ENCODE assay signal across 9 cellular contexts in the genomic region with DNA sequence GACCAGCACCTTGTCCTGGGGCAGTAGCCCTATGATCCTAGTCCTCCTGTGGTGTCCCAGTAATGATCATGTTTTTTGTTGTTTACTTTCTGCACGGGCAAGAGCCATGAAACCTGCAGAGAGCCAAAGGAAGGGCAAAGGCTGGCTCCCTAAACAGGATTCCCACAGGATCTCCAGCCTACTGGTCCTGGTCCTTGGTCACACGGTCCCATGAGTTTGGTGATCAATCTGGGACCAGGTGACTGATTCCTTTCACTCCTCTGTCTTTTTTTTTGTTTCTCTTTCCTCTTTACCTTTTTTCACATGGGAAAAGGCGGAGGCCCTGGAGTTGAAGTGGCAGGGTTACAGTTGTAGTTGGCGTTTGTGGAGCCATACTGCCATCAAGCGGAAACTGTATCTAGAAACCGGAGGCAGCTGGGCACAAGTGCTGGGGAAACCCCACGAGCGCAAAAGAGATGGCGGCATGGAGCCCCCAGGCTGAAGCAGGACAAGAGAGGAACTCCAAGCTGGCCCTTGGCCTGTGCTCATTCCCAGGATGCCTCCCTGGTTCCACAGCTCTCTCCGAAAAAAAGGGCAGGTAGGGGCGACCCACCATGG. TPM values are rescaled to one million over a fixed set of nuclear protein-coding genes. Genes with fewer than 3 reads are reported as not detected.
DNase-seq lines count a peak whose midpoint lies in the region; ATAC-seq and TF ChIP-seq lines count a peak whose summit lies in the region.
"Had no signal": no experiment of that assay in that cellular context is flagged by ENCODE, and none has a peak within 500 bp of the region (broad histone marks: within the 10 kb centered on the region; RNA-seq: fewer than 3 reads in every experiment).

No MANE protein-coding gene starts in this region.

- intact Hi-C loops in IMR-90 (cut with micrococcal nuclease): no loop called here

- H3K9me3 Mint-ChIP-seq in naive thymus-derived CD8-positive, alpha-beta T cell: no peaks in the 10 kb centered on the region
- no peaks in the 10 kb centered on the region for H3K9me3 Mint-ChIP-seq in type B pancreatic cell

- H3K4ac ChIP-seq in IMR-90 (ENCODE audit: low read depth, low read length): no peak overlapping the region

- peak overlapping the region; percentile 17; the same call in 1 of the 2 replicates for H4K5ac ChIP-seq in IMR-90 (ENCODE audit: low read depth, low read length)

- 0 out of 2 replicates have a peak, but pooled peaks cover 3% of the 10 kb centered on the region for H3K9me1 ChIP-seq in IMR-90 (ENCODE audit: insufficient read depth, low read length)

- DNase-seq in IMR-90 (peak; percentile 75), astrocyte of the hippocampus (ENCODE audit: low read depth, low spot score) (peak; percentile 87), NCI-H2196 (lab: John Stamatoyannopoulos, UW; ENCODE audit: unreplicated experiment) (no peak), SHP77 (lab: John Stamatoyannopoulos, UW) (no peak), OCI-M1 (lab: John Stamatoyannopoulos, UW) (no peak), type B pancreatic cell (ENCODE audit: extremely low spot score, unreplicated experiment) (no peak)
- DNase-seq in naive thymus-derived CD8-positive, alpha-beta T cell: peak in 3 of 10 donors; percentile 83 to 89 (median 88)

- peak overlapping the region; percentile 66 for H2AK9ac ChIP-seq in IMR-90 (replicated peaks; ENCODE audit: low read depth, low read length, poor library complexity)

- no peak overlapping the region for H3K23ac ChIP-seq in IMR-90 (ENCODE audit: low read depth, low read length)

- H3K9me3 ChIP-seq in IMR-90 (ENCODE audit: control insufficient read depth, insufficient read depth, low read length): no peaks in the 10 kb centered on the region
- H3K9me3 ChIP-seq: suprapubic skin had no signal

- dilution Hi-C loops in IMR-90 (cut with HindIII; ENCODE audit: low sequenced_read_pairs, unreplicated experiment): no loop called here

- peak overlapping the region in 4 of 10 donors; percentile 93 to 95 (median 94) for H3K4me3 Mint-ChIP-seq in naive thymus-derived CD8-positive, alpha-beta T cell
- no peak overlapping the region for H3K4me3 Mint-ChIP-seq in type B pancreatic cell

- H2BK120ac ChIP-seq in IMR-90 (ENCODE audit: low read depth, low read length): peak overlapping the region; percentile 69; the same call in 1 of the 2 replicates

- peak; percentile 63 for TF ChIP-seq CTCF in IMR-90 (conservative IDR thresholded peaks at IDR 0.05; ENCODE audit: low read depth, low read length)
- no peak for TF ChIP-seq CTCF in type B pancreatic cell (conservative IDR thresholded peaks at IDR 0.05)

- H3K56ac ChIP-seq in IMR-90 (ENCODE audit: extremely low read depth, insufficient read depth, low read length): no peak overlapping the region

- peaks cover 33 to 52% (median 46%) of the 10 kb centered on the region in 4 donors for H3K4me1 Mint-ChIP-seq in naive thymus-derived CD8-positive, alpha-beta T cell
- no peaks in the 10 kb centered on the region for H3K4me1 Mint-ChIP-seq in type B pancreatic cell (ENCODE audit: unreplicated experiment)

- H3K27me3 Mint-ChIP-seq in naive thymus-derived CD8-positive, alpha-beta T cell: no peaks in the 10 kb centered on the region
- no peaks in the 10 kb centered on the region for H3K27me3 Mint-ChIP-seq in type B pancreatic cell

- WGBS in IMR-90 (ENCODE audit: extremely low coverage in 2 of 2, insufficient read length in 1 of 2), 2 experiments: 44% methylated on average over 4 of the region's 11 CpGs; no CpG with 5 or more reads in 1 of the 2 experiments

- peaks cover 0 to 12% (median 0%) of the 10 kb centered on the region in 3 donors for H3K36me3 Mint-ChIP-seq in naive thymus-derived CD8-positive, alpha-beta T cell
- peaks cover 13% of the 10 kb centered on the region for H3K36me3 Mint-ChIP-seq in type B pancreatic cell

- H3K36me3 ChIP-seq in IMR-90 (ENCODE audit: control insufficient read depth, insufficient read depth, low read length): no peaks in the 10 kb centered on the region
- H3K36me3 ChIP-seq: suprapubic skin had no signal

- peak overlapping the region; percentile 87 for H2AFZ ChIP-seq in IMR-90 (replicated peaks; ENCODE audit: low read length, poor library complexity)

- POLR2A ChIA-PET in IMR-90 (lab: Charles Lee; ENCODE audit: unreplicated experiment): no interaction called here
- POLR2A ChIA-PET in naive thymus-derived CD8-positive, alpha-beta T cell (lab: Charles Lee): no interaction called here

- no peak overlapping the region for H4K8ac ChIP-seq in IMR-90 (ENCODE audit: low read depth in 2 of 2, low read length in 2 of 2)

- H2BK5ac ChIP-seq in IMR-90 (ENCODE audit: low read depth, low read length, poor library complexity, severe bottlenecking): peak overlapping the region; percentile 44

- no peak overlapping the region for H3K14ac ChIP-seq in IMR-90 (replicated peaks; ENCODE audit: low read depth, low read length)

- no peak overlapping the region for H2AK5ac ChIP-seq in IMR-90 (ENCODE audit: low read depth, low read length)

- peaks cover 3% of the 10 kb centered on the region; the same call in 1 of the 2 replicates for H3K4me1 ChIP-seq in IMR-90 (ENCODE audit: control insufficient read depth, insufficient read depth, low read length)

- peak overlapping the region; percentile 12; the same call in 1 of the 2 replicates for H3K9ac ChIP-seq in IMR-90 (ENCODE audit: low read depth, low read length)

- no peak overlapping the region for H2BK15ac ChIP-seq in IMR-90 (ENCODE audit: low read depth, low read length)

- BruUV-seq in IMR-90 (replicated peaks; lab: Mats Ljungman, UMichigan): no TSS peak

- H3K27me3 ChIP-seq in IMR-90 (ENCODE audit: control insufficient read depth, insufficient read depth, low read length): no peaks in the 10 kb centered on the region; the same call in 1 of the 2 replicates
- H3K27me3 ChIP-seq: suprapubic skin had no signal

- H3K4me3 ChIP-seq in GM08714 (ENCODE audit: low read length) (peak overlapping the region; percentile 65; the same call in 1 of the 2 replicates), IMR-90 (ENCODE audit: insufficient read depth, low read depth, low read length) (peak overlapping the region; percentile 49)
- H3K4me3 ChIP-seq: suprapubic skin had no signal

- peak; percentile 72 for TF ChIP-seq RAD21 in IMR-90 (IDR thresholded peaks at IDR 0.05; ENCODE audit: low read length)

- in situ Hi-C loops in IMR-90 (cut with MboI; ENCODE audit: low sequenced_read_pairs): no loop called here

- CTCF ChIA-PET in IMR-90 (lab: Yijun Ruan, JAX): no interaction called here

- peak overlapping the region; percentile 47 for H3K4me2 ChIP-seq in IMR-90 (ENCODE audit: low read depth, low read length)

- no peak overlapping the region for H2BK20ac ChIP-seq in IMR-90 (ENCODE audit: low read depth, low read length)

- peaks cover 5% of the 10 kb centered on the region for H4K20me1 ChIP-seq in IMR-90 (ENCODE audit: insufficient read depth, low read length)

- no peak; the same call in 1 of the 2 replicates for ATAC-seq in IMR-90 (ENCODE audit: low read depth)
- no peak for ATAC-seq in naive thymus-derived CD8-positive, alpha-beta T cell

- no peak overlapping the region; the same call in 1 of the 2 replicates for H3K18ac ChIP-seq in IMR-90 (ENCODE audit: low read depth, low read length)

- TF ChIP-seq POLR2A in IMR-90 (IDR thresholded peaks at IDR 0.05; ENCODE audit: low read depth, low read length): no peak

- H4K91ac ChIP-seq in IMR-90 (ENCODE audit: insufficient read depth, low read depth, low read length): no peak overlapping the region

- H3K79me1 ChIP-seq in IMR-90 (ENCODE audit: low read depth in 1 of 2, low read length in 2 of 2): no peaks in the 10 kb centered on the region

- H3K27ac Mint-ChIP-seq in naive thymus-derived CD8-positive, alpha-beta T cell: peak overlapping the region; percentile 94 to 99 (median 96)
- no peak overlapping the region for H3K27ac Mint-ChIP-seq in type B pancreatic cell

- peak overlapping the region; percentile 39 for H3K27ac ChIP-seq in IMR-90 (ENCODE audit: insufficient read depth, low read length)
- H3K27ac ChIP-seq: suprapubic skin had no signal

TF ChIP-seq in IMR-90, 13 proteins besides CTCF, POLR2A, EP300 and RAD21:
- TF ChIP-seq, protein P1, sequence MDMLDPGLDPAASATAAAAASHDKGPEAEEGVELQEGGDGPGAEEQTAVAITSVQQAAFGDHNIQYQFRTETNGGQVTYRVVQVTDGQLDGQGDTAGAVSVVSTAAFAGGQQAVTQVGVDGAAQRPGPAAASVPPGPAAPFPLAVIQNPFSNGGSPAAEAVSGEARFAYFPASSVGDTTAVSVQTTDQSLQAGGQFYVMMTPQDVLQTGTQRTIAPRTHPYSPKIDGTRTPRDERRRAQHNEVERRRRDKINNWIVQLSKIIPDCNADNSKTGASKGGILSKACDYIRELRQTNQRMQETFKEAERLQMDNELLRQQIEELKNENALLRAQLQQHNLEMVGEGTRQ (IDR thresholded peaks at IDR 0.05; ENCODE audit: low read depth, low read length): no peak; the same call in 1 of the 2 replicates
- peak; percentile 82 for TF ChIP-seq MAZ (IDR thresholded peaks at IDR 0.05; ENCODE audit: borderline replicate concordance, low read depth, low read length)
- peak; percentile 30; the same call in 1 of the 2 replicates for TF ChIP-seq SMC3 (IDR thresholded peaks at IDR 0.05; ENCODE audit: low read depth, low read length)

RNA-seq across cellular contexts. Expression of a gene that starts 34.6 kb away (rescaled TPM):
- 2.5 and 3.2 TPM in 2 replicates for total RNA-seq in IMR-90 (2012; rRNA removed)
- polyA plus RNA-seq in IMR-90 (2012; rRNA removed): 61.5 and 64.6 TPM in 2 replicates
- 18.4 and 26.7 TPM in 2 replicates for polyA plus RNA-seq in IMR-90 (2012; cell fraction: cytosol; rRNA removed)
- polyA plus RNA-seq in IMR-90 (2012; cell fraction: nucleus; rRNA removed; ENCODE audit: low replicate concordance): 8.0 and 12.8 TPM in 2 replicates
- total RNA-seq in naive thymus-derived CD8-positive, alpha-beta T cell: 10 to 100 TPM; 30.9 to 34.3 TPM
- polyA plus RNA-seq in naive thymus-derived CD8-positive, alpha-beta T cell: 10 to 100 TPM; 64.3 to 91.9 (median 73.0) TPM
- total RNA-seq in type B pancreatic cell (ENCODE audit: low replicate concordance): 52.5 and 55.1 TPM in 2 replicates

Comparison
In these comparisons a context has a peak if more than half of its experiments do, and no peak if none do; other contexts are left out.
1. DNase-seq: peak in IMR-90 (single experiment) and astrocyte of the hippocampus (single experiment); none in NCI-H2196 (single experiment), SHP77 (0 of 2), OCI-M1 (single experiment) and type B pancreatic cell (single experiment).